25 cellular contexts compared by ENCODE assay signal in genomic region chr7:19526639-19527038, GRCh38.
"Had no signal": no experiment of that assay in that cellular context is flagged by ENCODE, and none has a peak within 500 bp of the region (broad histone marks: within the 10 kb centered on the region; RNA-seq: fewer than 3 reads in every experiment).

No MANE protein-coding gene starts in this region.

- H3K27ac ChIP-seq: esophagus squamous epithelium, prostate gland, right atrium auricular region, suprapubic skin, transverse colon, upper lobe of right lung, vagina had no signal

- H3K4me3 Mint-ChIP-seq: memory B cell; natural killer cell; neural crest cell; stimulated activated naive CD8-positive, alpha-beta T cell treated with anti-CD3 and anti-CD28 coated beads, Interleukin-15, amount 100 ng/mL, for 72 hours had no signal

- H3K9me3 Mint-ChIP-seq: memory B cell; natural killer cell; neural crest cell; stimulated activated naive CD8-positive, alpha-beta T cell treated with anti-CD3 and anti-CD28 coated beads, Interleukin-15, amount 100 ng/mL, for 72 hours had no signal

- H3K36me3 Mint-ChIP-seq: memory B cell, natural killer cell had no signal

- H3K27me3 Mint-ChIP-seq: memory B cell; stimulated activated naive CD8-positive, alpha-beta T cell treated with anti-CD3 and anti-CD28 coated beads, Interleukin-15, amount 100 ng/mL, for 72 hours had no signal

- ATAC-seq: left lobe of liver; natural killer cell; sciatic nerve; stimulated activated naive CD8-positive, alpha-beta T cell treated with anti-CD3 and anti-CD28 coated beads, Interleukin-15, amount 100 ng/mL, for 72 hours; upper lobe of right lung had no signal

- H3K27ac Mint-ChIP-seq: memory B cell; natural killer cell; stimulated activated naive CD8-positive, alpha-beta T cell treated with anti-CD3 and anti-CD28 coated beads, Interleukin-15, amount 100 ng/mL, for 72 hours had no signal

- H3K4me2 ChIP-seq: smooth muscle cell had no signal

- H3K27me3 ChIP-seq: esophagus squamous epithelium, right atrium auricular region, suprapubic skin, transverse colon, upper lobe of right lung, vagina had no signal

- H3K4me1 Mint-ChIP-seq: memory B cell; natural killer cell; neural crest cell; stimulated activated naive CD8-positive, alpha-beta T cell treated with anti-CD3 and anti-CD28 coated beads, Interleukin-15, amount 100 ng/mL, for 72 hours had no signal

- H3K4me1 ChIP-seq: esophagus squamous epithelium, prostate gland, right atrium auricular region, suprapubic skin, transverse colon, upper lobe of right lung, vagina had no signal

- DNase-seq: dermis blood vessel endothelial cell; effector memory CD4-positive, alpha-beta T cell; erythroblast; esophagus squamous epithelium; foreskin melanocyte; hypothalamus; natural killer cell; stimulated activated CD4-positive, alpha-beta T cell treated with anti-CD3 and anti-CD28 coated beads, Interleukin-12 subunit alpha, Interleukin-12 subunit beta, amount 100 ng/mL, for 4 hours; stimulated activated CD4-positive, alpha-beta T cell treated with anti-CD3 and anti-CD28 coated beads, Interleukin-1b, Interleukin-23, amount 100 ng/mL, for 48 hours; stimulated activated CD4-positive, alpha-beta T cell treated with anti-CD3 and anti-CD28 coated beads, Interleukin-4, amount 100 ng/mL, for 1 hour; stimulated activated CD8-positive, alpha-beta memory T cell treated with anti-CD3 and anti-CD28 coated beads, Interleukin-4, amount 100 ng/mL, for 48 hours; stimulated activated naive CD4-positive, alpha-beta T cell; stimulated activated naive CD8-positive, alpha-beta T cell treated with anti-CD3 and anti-CD28 coated beads, Interleukin-15, amount 100 ng/mL, for 72 hours; transverse colon; upper lobe of right lung had no signal

- H3K4me3 ChIP-seq: esophagus squamous epithelium, lung, prostate gland, right atrium auricular region, smooth muscle cell, suprapubic skin, transverse colon, upper lobe of right lung, vagina had no signal

- H3K36me3 ChIP-seq: esophagus squamous epithelium, prostate gland, right atrium auricular region, suprapubic skin, transverse colon, upper lobe of right lung, vagina had no signal

- H3K9me3 ChIP-seq: esophagus squamous epithelium, prostate gland, right atrium auricular region, suprapubic skin, transverse colon, upper lobe of right lung, vagina had no signal
